In the genomic region with DNA sequence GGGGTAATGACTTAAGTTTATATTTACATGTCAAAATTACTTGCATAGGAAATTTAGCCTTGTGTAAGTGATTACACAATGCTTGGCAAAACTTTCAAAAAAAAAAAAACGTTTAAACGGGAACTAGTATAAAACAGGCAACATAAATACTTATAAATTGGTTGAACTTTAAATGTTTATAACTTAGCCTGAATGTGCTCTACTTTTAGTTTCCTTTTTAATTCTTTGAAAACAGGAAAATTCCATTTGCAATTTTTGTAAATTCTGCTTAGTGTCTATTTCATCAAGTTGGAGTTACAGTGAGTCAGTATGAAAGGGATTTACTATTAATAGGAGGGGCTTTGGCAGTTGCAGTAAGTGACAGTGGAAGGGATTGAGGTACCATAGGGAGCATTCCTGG, we compare ENCODE assay signal across 1 cellular context.
TF ChIP-seq lines count a peak whose summit lies in the region.

No MANE protein-coding gene starts in this region.

TF ChIP-seq in GM12878, 131 proteins besides CTCF, POLR2A, EP300 and RAD21:
- TF ChIP-seq SRF (IDR thresholded peaks at IDR 0.05; ENCODE audit: low read depth in 2 of 2, low read length in 2 of 2) (no peak), NR2C1 (IDR thresholded peaks at IDR 0.05) (no peak), BHLHE40 (IDR thresholded peaks at IDR 0.05; ENCODE audit: borderline replicate concordance in 1 of 2, low read depth in 2 of 2, low read length in 1 of 2) (no peak), FOS (IDR thresholded peaks at IDR 0.05; ENCODE audit: borderline replicate concordance, extremely low read depth, insufficient read length) (no peak), SIX5 (IDR thresholded peaks at IDR 0.05; ENCODE audit: low read depth, low read length, severe bottlenecking) (no peak), SMC3 (IDR thresholded peaks at IDR 0.05; ENCODE audit: borderline replicate concordance, low read length) (no peak), MYB (IDR thresholded peaks at IDR 0.05; ENCODE audit: borderline replicate concordance, low read depth, low read length) (no peak), IRF5 (IDR thresholded peaks at IDR 0.05; ENCODE audit: borderline replicate concordance) (no peak), POLR2AphosphoS2 (IDR thresholded peaks at IDR 0.05; ENCODE audit: low read depth, low read length) (no peak), RBBP5 (conservative IDR thresholded peaks at IDR 0.05) (no peak), NFIC (IDR thresholded peaks at IDR 0.05; ENCODE audit: low read depth, low read length) (no peak), MXI1 (IDR thresholded peaks at IDR 0.05; ENCODE audit: low read depth, low read length) (no peak), BRCA1 (IDR thresholded peaks at IDR 0.05; ENCODE audit: low read depth, low read length) (no peak), ZNF592 (IDR thresholded peaks at IDR 0.05) (no peak), HCFC1 (IDR thresholded peaks at IDR 0.05; ENCODE audit: low read length) (no peak), BMI1 (IDR thresholded peaks at IDR 0.05; ENCODE audit: borderline replicate concordance) (no peak), NR2C2 (IDR thresholded peaks at IDR 0.05; ENCODE audit: borderline replicate concordance, control insufficient read depth, insufficient read length, low read depth) (no peak), ESRRA (IDR thresholded peaks at IDR 0.05; ENCODE audit: low read length) (no peak)
- TF ChIP-seq, protein P1, sequence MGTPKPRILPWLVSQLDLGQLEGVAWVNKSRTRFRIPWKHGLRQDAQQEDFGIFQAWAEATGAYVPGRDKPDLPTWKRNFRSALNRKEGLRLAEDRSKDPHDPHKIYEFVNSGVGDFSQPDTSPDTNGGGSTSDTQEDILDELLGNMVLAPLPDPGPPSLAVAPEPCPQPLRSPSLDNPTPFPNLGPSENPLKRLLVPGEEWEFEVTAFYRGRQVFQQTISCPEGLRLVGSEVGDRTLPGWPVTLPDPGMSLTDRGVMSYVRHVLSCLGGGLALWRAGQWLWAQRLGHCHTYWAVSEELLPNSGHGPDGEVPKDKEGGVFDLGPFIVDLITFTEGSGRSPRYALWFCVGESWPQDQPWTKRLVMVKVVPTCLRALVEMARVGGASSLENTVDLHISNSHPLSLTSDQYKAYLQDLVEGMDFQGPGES (IDR thresholded peaks at IDR 0.05): no peak
- TF ChIP-seq, protein P2, sequence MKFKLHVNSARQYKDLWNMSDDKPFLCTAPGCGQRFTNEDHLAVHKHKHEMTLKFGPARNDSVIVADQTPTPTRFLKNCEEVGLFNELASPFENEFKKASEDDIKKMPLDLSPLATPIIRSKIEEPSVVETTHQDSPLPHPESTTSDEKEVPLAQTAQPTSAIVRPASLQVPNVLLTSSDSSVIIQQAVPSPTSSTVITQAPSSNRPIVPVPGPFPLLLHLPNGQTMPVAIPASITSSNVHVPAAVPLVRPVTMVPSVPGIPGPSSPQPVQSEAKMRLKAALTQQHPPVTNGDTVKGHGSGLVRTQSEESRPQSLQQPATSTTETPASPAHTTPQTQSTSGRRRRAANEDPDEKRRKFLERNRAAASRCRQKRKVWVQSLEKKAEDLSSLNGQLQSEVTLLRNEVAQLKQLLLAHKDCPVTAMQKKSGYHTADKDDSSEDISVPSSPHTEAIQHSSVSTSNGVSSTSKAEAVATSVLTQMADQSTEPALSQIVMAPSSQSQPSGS (IDR thresholded peaks at IDR 0.05; ENCODE audit: low read length): no peak
TF ChIP-seq in GM12878: peak in this region for 0.
